1 cellular context compared by ENCODE assay signal in the genomic region with DNA sequence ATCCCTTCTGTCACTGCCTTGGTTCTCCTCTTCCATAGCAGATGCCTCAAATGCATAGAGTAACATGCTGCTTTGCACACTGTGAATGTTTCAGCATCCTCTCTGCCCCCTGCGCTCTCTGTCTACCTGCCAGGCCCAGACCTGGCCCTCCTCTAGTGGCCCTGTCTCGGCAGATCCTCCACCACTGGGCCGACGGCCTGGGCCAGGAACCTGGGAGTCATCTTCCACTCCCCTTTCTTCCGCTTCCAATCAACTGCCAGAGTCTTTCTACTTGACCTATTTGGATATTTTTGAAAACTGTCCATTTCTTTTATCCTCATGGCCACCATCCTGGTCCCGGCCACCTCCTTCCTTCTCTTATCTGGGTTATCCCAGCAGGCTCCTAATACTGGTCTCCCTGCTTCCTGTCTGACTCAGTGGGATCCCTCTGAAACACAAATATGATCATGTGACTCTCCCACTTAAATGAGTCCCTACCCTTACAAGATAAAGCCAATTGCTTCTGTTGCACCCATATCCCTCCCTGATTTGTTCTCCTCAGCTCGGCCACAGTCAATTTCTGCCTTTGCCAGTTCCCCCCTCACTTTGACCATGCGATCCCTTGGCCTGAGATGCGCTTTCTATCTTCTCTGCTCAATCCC.
TF ChIP-seq lines count a peak whose summit lies in the region.

No MANE protein-coding gene starts in this region.

TF ChIP-seq in IMR-90, 13 proteins besides CTCF, POLR2A, EP300 and RAD21:
- TF ChIP-seq BHLHE40 (IDR thresholded peaks at IDR 0.05; ENCODE audit: low read depth, low read length), result no peak
- TF ChIP-seq RFX5 (IDR thresholded peaks at IDR 0.05; ENCODE audit: low read depth, low read length), result no peak
- peak; percentile 34; the same call in 1 of the 2 replicates for TF ChIP-seq USF2 (IDR thresholded peaks at IDR 0.05; ENCODE audit: low read depth, low read length)
